9 cellular contexts compared by ENCODE assay signal in the genomic region with DNA sequence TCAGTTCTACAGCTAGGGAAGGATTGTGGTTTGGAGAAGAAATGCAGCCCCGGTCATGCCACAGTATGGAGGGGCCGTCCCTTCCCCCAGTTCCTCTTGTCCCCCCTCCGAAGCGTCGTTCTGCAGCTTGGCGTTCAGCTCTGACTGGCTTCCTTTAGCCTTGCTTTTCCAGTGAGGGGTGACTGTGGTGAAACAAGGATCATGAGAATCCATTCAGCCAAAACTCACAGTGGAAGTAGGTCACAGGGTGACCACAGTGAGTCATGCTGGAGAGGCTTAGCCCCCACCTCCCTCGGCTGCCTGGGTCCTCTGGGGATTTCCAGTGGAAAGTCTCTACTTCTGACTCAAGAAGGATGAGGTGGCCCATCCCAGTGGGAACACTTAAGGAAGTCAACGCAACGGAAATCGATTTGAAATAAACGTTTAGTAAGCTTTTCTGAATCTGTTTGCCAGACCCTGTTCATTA. TPM values are rescaled to one million over a fixed set of nuclear protein-coding genes. Genes with fewer than 3 reads are reported as not detected.
DNase-seq lines count a peak whose midpoint lies in the region; ATAC-seq and TF ChIP-seq lines count a peak whose summit lies in the region.
"Had no signal": no experiment of that assay in that cellular context is flagged by ENCODE, and none has a peak within 500 bp of the region (broad histone marks: within the 10 kb centered on the region; RNA-seq: fewer than 3 reads in every experiment).

No MANE protein-coding gene starts in this region.

- H3K4me1 ChIP-seq in IMR-90 (ENCODE audit: control insufficient read depth, insufficient read depth, low read length) (peaks cover 38% of the 10 kb centered on the region), stomach smooth muscle (ENCODE audit: control insufficient read depth, insufficient read depth, low read length) (peaks cover 44% of the 10 kb centered on the region)

- peak overlapping the region; percentile 100 for H4K91ac ChIP-seq in IMR-90 (ENCODE audit: insufficient read depth, low read depth, low read length)

- H3K23ac ChIP-seq in IMR-90 (ENCODE audit: low read depth, low read length), result peak overlapping the region; percentile 95

- peak overlapping the region; percentile 97 for H2BK20ac ChIP-seq in IMR-90 (ENCODE audit: low read depth, low read length)

- ATAC-seq in IMR-90 (ENCODE audit: low read depth) (peak; percentile 64), HG03439 (IDR thresholded peaks at IDR 0.05; ENCODE audit: unreplicated experiment) (no peak), HG03196 (IDR thresholded peaks at IDR 0.05; ENCODE audit: unreplicated experiment) (no peak)

- POLR2A ChIA-PET in IMR-90 (lab: Charles Lee; ENCODE audit: unreplicated experiment), result interaction anchor here (0.6 to 0.9 kb wide), 2 partner anchors 38 to 89 kb away, joined by 3 to 4 read pairs; no protein-coding TSS in a partner anchor

- H3K9ac ChIP-seq in IMR-90 (ENCODE audit: low read depth, low read length) (peak overlapping the region; percentile 64), stomach smooth muscle (ENCODE audit: low read length in 2 of 2) (no peak overlapping the region)

- peaks cover 39% of the 10 kb centered on the region for H3K9me1 ChIP-seq in IMR-90 (ENCODE audit: insufficient read depth, low read length)

- DNase-seq in IMR-90, result peak; percentile 100
- peak; percentile 93 for DNase-seq in amniotic stem cell (lab: John Stamatoyannopoulos, UW)
- no peak for DNase-seq in caudate nucleus (lab: John Stamatoyannopoulos, UW)
- DNase-seq in midbrain (lab: John Stamatoyannopoulos, UW), result no peak
- DNase-seq: activated CD4-positive, alpha-beta T cell treated with anti-CD3 and anti-CD28 coated beads, Interleukin-2, amount 10 ng/mL, durations not matched to agents 24 days and 14 days had no signal

- H4K20me1 ChIP-seq in IMR-90 (ENCODE audit: insufficient read depth, low read length), result no peaks in the 10 kb centered on the region

- TF ChIP-seq POLR2A in IMR-90 (IDR thresholded peaks at IDR 0.05; ENCODE audit: low read depth, low read length), result peak; percentile 60; the same call in 1 of the 2 replicates

- dilution Hi-C loops in IMR-90 (cut with HindIII; ENCODE audit: low sequenced_read_pairs, unreplicated experiment), result no loop called here

- peak; percentile 46 for TF ChIP-seq RAD21 in IMR-90 (IDR thresholded peaks at IDR 0.05; ENCODE audit: low read length)

- 0% methylated on average over 2 of the region's 11 CpGs; no CpG with 5 or more reads in 1 of the 2 experiments for WGBS in IMR-90 (ENCODE audit: extremely low coverage in 2 of 2, insufficient read length in 1 of 2), 2 experiments

- peaks cover 3 to 59% of the 10 kb centered on the region in 2 experiments; a peak in 3 of 4 replicates for H3K79me1 ChIP-seq in IMR-90 (ENCODE audit: low read depth in 1 of 2, low read length in 2 of 2)

- peak overlapping the region; percentile 100 for H2AK5ac ChIP-seq in IMR-90 (ENCODE audit: low read depth, low read length)

- H3K9me3 ChIP-seq in IMR-90 (ENCODE audit: control insufficient read depth, insufficient read depth, low read length) (peaks cover 6% of the 10 kb centered on the region), stomach smooth muscle (ENCODE audit: control insufficient read depth in 2 of 2, low read length in 2 of 2) (peaks cover 0 to 15% of the 10 kb centered on the region in 2 donors)

- peak overlapping the region; percentile 100 for H2BK15ac ChIP-seq in IMR-90 (ENCODE audit: low read depth, low read length)

- H3K27ac ChIP-seq in IMR-90 (ENCODE audit: insufficient read depth, low read length), result peak overlapping the region; percentile 97
- H3K27ac ChIP-seq in layer of hippocampus (ENCODE audit: low read depth, low read length), result peak overlapping the region; percentile 85
- H3K27ac ChIP-seq in stomach smooth muscle (ENCODE audit: low read length), result peak overlapping the region; percentile 76
- no peak overlapping the region for H3K27ac ChIP-seq in caudate nucleus (ENCODE audit: low read depth, low read length)

- peak overlapping the region; percentile 95 to 100 for H4K8ac ChIP-seq in IMR-90 (ENCODE audit: low read depth in 2 of 2, low read length in 2 of 2)

- H3K4ac ChIP-seq in IMR-90 (ENCODE audit: low read depth, low read length), result peak overlapping the region; percentile 97

- peak overlapping the region; percentile 90 for H3K56ac ChIP-seq in IMR-90 (ENCODE audit: extremely low read depth, insufficient read depth, low read length)

- H3K4me3 ChIP-seq in IMR-90 (ENCODE audit: insufficient read depth, low read depth, low read length), result no peak overlapping the region
- H3K4me3 ChIP-seq in stomach smooth muscle (ENCODE audit: low read length in 2 of 2), result no peak overlapping the region

- intact Hi-C loops in IMR-90 (cut with micrococcal nuclease), result no loop called here

- H2BK120ac ChIP-seq in IMR-90 (ENCODE audit: low read depth, low read length), result peak overlapping the region; percentile 100

- peak overlapping the region; percentile 99 for H2BK5ac ChIP-seq in IMR-90 (ENCODE audit: low read depth, low read length, poor library complexity, severe bottlenecking)

- BruUV-seq in IMR-90 (replicated peaks; lab: Mats Ljungman, UMichigan), result no TSS peak

- CTCF ChIA-PET in IMR-90 (lab: Yijun Ruan, JAX), result interaction anchor here (0.7 kb wide), 1 partner anchor 29 kb away, joined by 3 read pairs; no protein-coding TSS in a partner anchor

- no peak for TF ChIP-seq CTCF in IMR-90 (conservative IDR thresholded peaks at IDR 0.05; ENCODE audit: low read depth, low read length)

- H2AK9ac ChIP-seq in IMR-90 (replicated peaks; ENCODE audit: low read depth, low read length, poor library complexity), result peak overlapping the region; percentile 89

- H3K36me3 ChIP-seq in IMR-90 (ENCODE audit: control insufficient read depth, insufficient read depth, low read length) (no peaks in the 10 kb centered on the region), stomach smooth muscle (ENCODE audit: control insufficient read depth in 2 of 2, insufficient read depth in 2 of 2, low read length in 2 of 2) (no peaks in the 10 kb centered on the region)

- peak overlapping the region; percentile 33 for H3K4me2 ChIP-seq in IMR-90 (ENCODE audit: low read depth, low read length)

- H2AFZ ChIP-seq in IMR-90 (replicated peaks; ENCODE audit: low read length, poor library complexity), result peak overlapping the region; percentile 74

- in situ Hi-C loops in IMR-90 (cut with MboI; ENCODE audit: low sequenced_read_pairs), result no loop called here

- peak overlapping the region; percentile 90 for H3K14ac ChIP-seq in IMR-90 (replicated peaks; ENCODE audit: low read depth, low read length)

- H4K5ac ChIP-seq in IMR-90 (ENCODE audit: low read depth, low read length), result peak overlapping the region; percentile 89

- peak overlapping the region; percentile 93 for H3K18ac ChIP-seq in IMR-90 (ENCODE audit: low read depth, low read length)

- H3K27me3 ChIP-seq in IMR-90 (ENCODE audit: control insufficient read depth, insufficient read depth, low read length), result no peaks in the 10 kb centered on the region
- peaks cover 2% of the 10 kb centered on the region for H3K27me3 ChIP-seq in layer of hippocampus (ENCODE audit: control insufficient read depth, insufficient read depth, low read length)
- H3K27me3 ChIP-seq in stomach smooth muscle (ENCODE audit: control insufficient read depth in 1 of 2, insufficient read depth in 2 of 2, low read length in 2 of 2), result no peaks in the 10 kb centered on the region

TF ChIP-seq in IMR-90, 13 proteins besides CTCF, POLR2A, EP300 and RAD21:
- TF ChIP-seq, protein P1, sequence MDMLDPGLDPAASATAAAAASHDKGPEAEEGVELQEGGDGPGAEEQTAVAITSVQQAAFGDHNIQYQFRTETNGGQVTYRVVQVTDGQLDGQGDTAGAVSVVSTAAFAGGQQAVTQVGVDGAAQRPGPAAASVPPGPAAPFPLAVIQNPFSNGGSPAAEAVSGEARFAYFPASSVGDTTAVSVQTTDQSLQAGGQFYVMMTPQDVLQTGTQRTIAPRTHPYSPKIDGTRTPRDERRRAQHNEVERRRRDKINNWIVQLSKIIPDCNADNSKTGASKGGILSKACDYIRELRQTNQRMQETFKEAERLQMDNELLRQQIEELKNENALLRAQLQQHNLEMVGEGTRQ (IDR thresholded peaks at IDR 0.05; ENCODE audit: low read depth, low read length), result no peak
- TF ChIP-seq SMC3 (IDR thresholded peaks at IDR 0.05; ENCODE audit: low read depth, low read length) (no peak; the same call in 1 of the 2 replicates), MXI1 (IDR thresholded peaks at IDR 0.05; ENCODE audit: borderline replicate concordance, low read depth, low read length) (0 out of 2 replicates have a peak, but pooled peaks have one; percentile 10), RFX5 (IDR thresholded peaks at IDR 0.05; ENCODE audit: low read depth, low read length) (no peak), BHLHE40 (IDR thresholded peaks at IDR 0.05; ENCODE audit: low read depth, low read length) (peak; percentile 78), NFE2L2 (IDR thresholded peaks at IDR 0.05; ENCODE audit: low read depth, low read length) (peak; percentile 38; the same call in 1 of the 2 replicates), CHD1 (IDR thresholded peaks at IDR 0.05; ENCODE audit: low read depth, low read length) (peak; percentile 85; the same call in 1 of the 2 replicates), MAFK (IDR thresholded peaks at IDR 0.05; ENCODE audit: low read depth, low read length) (peak; percentile 70), RCOR1 (IDR thresholded peaks at IDR 0.05; ENCODE audit: insufficient replicate concordance, low read length) (no peak), CEBPB (IDR thresholded peaks at IDR 0.05; ENCODE audit: low read depth, low read length) (peak; percentile 76), FOS (IDR thresholded peaks at IDR 0.05; ENCODE audit: low read depth, low read length) (peak; percentile 99), MAZ (IDR thresholded peaks at IDR 0.05; ENCODE audit: borderline replicate concordance, low read depth, low read length) (peak; percentile 100)
- TF ChIP-seq, protein P2, sequence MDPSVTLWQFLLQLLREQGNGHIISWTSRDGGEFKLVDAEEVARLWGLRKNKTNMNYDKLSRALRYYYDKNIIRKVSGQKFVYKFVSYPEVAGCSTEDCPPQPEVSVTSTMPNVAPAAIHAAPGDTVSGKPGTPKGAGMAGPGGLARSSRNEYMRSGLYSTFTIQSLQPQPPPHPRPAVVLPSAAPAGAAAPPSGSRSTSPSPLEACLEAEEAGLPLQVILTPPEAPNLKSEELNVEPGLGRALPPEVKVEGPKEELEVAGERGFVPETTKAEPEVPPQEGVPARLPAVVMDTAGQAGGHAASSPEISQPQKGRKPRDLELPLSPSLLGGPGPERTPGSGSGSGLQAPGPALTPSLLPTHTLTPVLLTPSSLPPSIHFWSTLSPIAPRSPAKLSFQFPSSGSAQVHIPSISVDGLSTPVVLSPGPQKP (IDR thresholded peaks at IDR 0.05; ENCODE audit: borderline replicate concordance, low read depth, low read length), result no peak
TF ChIP-seq in IMR-90: peak in this region for 8.

RNA-seq across cellular contexts. Expression of a gene that starts 37.3 kb away (rescaled TPM):
- 208 and 222 TPM in 2 replicates for total RNA-seq in IMR-90 (2012; rRNA removed)
- polyA plus RNA-seq in IMR-90 (2012; rRNA removed), result 1,065 and 1,165 TPM in 2 replicates
- polyA plus RNA-seq in IMR-90 (2012; cell fraction: cytosol; rRNA removed), result 753 and 1,846 TPM in 2 replicates
- 2,830 and 5,552 TPM in 2 replicates for polyA plus RNA-seq in IMR-90 (2012; cell fraction: nucleus; rRNA removed; ENCODE audit: low replicate concordance)

Comparison
In these comparisons a context has a peak if more than half of its experiments do, and no peak if none do; other contexts are left out.
1. DNase-seq: peak in IMR-90 (single experiment) and amniotic stem cell (single experiment); none in caudate nucleus (0 of 61) and midbrain (single experiment).